Comparison of ENCODE assay signal across 23 cellular contexts in the genomic region with DNA sequence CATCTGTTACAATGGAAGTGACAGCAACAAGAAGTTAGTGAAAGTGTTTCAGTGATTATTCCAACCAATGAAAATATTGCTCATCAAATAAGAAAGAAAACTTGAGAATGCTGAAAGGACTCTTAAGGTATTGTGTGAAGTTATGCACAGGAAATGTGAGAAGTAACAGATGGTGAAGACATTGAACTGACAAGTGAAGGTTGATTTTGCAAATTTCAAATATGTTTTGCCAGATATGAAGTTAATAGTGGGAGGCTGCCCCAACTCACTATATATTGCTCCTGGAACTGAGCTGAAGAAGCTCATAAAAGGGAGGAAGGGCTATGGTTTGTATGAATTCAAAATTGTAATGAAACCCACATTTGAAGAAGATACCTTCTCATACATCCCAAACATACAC.
DNase-seq lines count a peak whose midpoint lies in the region; ATAC-seq and TF ChIP-seq lines count a peak whose summit lies in the region.
"Had no signal": no experiment of that assay in that cellular context is flagged by ENCODE, and none has a peak within 500 bp of the region (broad histone marks: within the 10 kb centered on the region; RNA-seq: fewer than 3 reads in every experiment).

No MANE protein-coding gene starts in this region.

- peaks cover 46 to 54% of the 10 kb centered on the region in 2 experiments for H3K4me1 Mint-ChIP-seq in H9
- H3K4me1 Mint-ChIP-seq in type B pancreatic cell (ENCODE audit: unreplicated experiment) = peaks cover 22% of the 10 kb centered on the region

- no peak overlapping the region for H3K56ac ChIP-seq in H9 (ENCODE audit: insufficient read length, low read depth, low read length)

- H3K4me1 ChIP-seq in H9 (ENCODE audit: insufficient read depth, low read length) = peaks cover 14% of the 10 kb centered on the region
- H3K4me1 ChIP-seq in body of pancreas = peaks cover 45% of the 10 kb centered on the region
- peaks cover 33% of the 10 kb centered on the region for H3K4me1 ChIP-seq in mesodermal cell (ENCODE audit: control insufficient read depth, insufficient read depth, low read length, poor library complexity, severe bottlenecking)

- no peak overlapping the region for H2BK120ac ChIP-seq in H9 (ENCODE audit: low read depth, low read length, poor library complexity, severe bottlenecking)

- intact Hi-C loops in body of pancreas (cut with DNase I) = no loop called here

- H3K4me2 ChIP-seq in H9 (ENCODE audit: insufficient read depth, insufficient read length, low read length) = no peak overlapping the region
- H3K4me2 ChIP-seq: SK-N-SH had no signal

- TF ChIP-seq POLR2A in body of pancreas (IDR thresholded peaks at IDR 0.05) = no peak

- no peak overlapping the region for H4K8ac ChIP-seq in H9 (replicated peaks; ENCODE audit: insufficient read length, low read depth, low read length)

- H2BK12ac ChIP-seq in H9 (ENCODE audit: insufficient read length, low read depth, low read length) = no peak overlapping the region

- H2BK5ac ChIP-seq in H9 (ENCODE audit: insufficient read length, low read length) = no peak overlapping the region

- H3K27me3 ChIP-seq in H9 (ENCODE audit: insufficient read depth, low read length) (no peaks in the 10 kb centered on the region), body of pancreas (no peaks in the 10 kb centered on the region)
- H3K27me3 ChIP-seq: MG63 had no signal

- no peak overlapping the region for H3K9ac ChIP-seq in H9 (ENCODE audit: extremely low read depth, insufficient read length, low read length)
- H3K9ac ChIP-seq: GM23248, SK-N-SH had no signal

- no peaks in the 10 kb centered on the region for H3K23me2 ChIP-seq in H9 (ENCODE audit: insufficient read length, low read depth, low read length, poor library complexity, severe bottlenecking)

- peaks cover 0 to 7% (median 6%) of the 10 kb centered on the region in 3 experiments; a peak in 4 of 7 replicates for H3K36me3 Mint-ChIP-seq in H9 (ENCODE audit: insufficient read depth in 1 of 3, low read depth in 3 of 3)
- H3K36me3 Mint-ChIP-seq in type B pancreatic cell = peaks cover 4% of the 10 kb centered on the region
- H3K36me3 Mint-ChIP-seq: CD4-positive, CD25-positive, alpha-beta regulatory T cell; T-cell had no signal

- H2AK5ac ChIP-seq in H9 (ENCODE audit: insufficient read length, low read length) = no peak overlapping the region

- H3T11ph ChIP-seq in H9 (ENCODE audit: low read length) = no peak overlapping the region

- TF ChIP-seq CTCF in H9 (conservative IDR thresholded peaks at IDR 0.05) (no peak), body of pancreas (IDR thresholded peaks at IDR 0.05) (no peak), type B pancreatic cell (conservative IDR thresholded peaks at IDR 0.05) (no peak)

- H3K14ac ChIP-seq in H9 (ENCODE audit: insufficient read depth, low read length) = no peak overlapping the region

- H3K9me3 Mint-ChIP-seq in H9 (no peaks in the 10 kb centered on the region; a peak in 1 of 5 replicates), type B pancreatic cell (peaks cover 4% of the 10 kb centered on the region)
- H3K9me3 Mint-ChIP-seq: T-cell had no signal

- H3K27me3 Mint-ChIP-seq in H9 (ENCODE audit: low read depth) (no peaks in the 10 kb centered on the region), type B pancreatic cell (no peaks in the 10 kb centered on the region)
- H3K27me3 Mint-ChIP-seq: CD4-positive, CD25-positive, alpha-beta regulatory T cell; T-cell had no signal

- H3K36me3 ChIP-seq in body of pancreas (replicated peaks in 1 of 2; ENCODE audit: insufficient read depth in 1 of 2, low read depth in 2 of 2) (no peaks in the 10 kb centered on the region), mesodermal cell (ENCODE audit: control insufficient read depth, insufficient read depth, low read length) (no peaks in the 10 kb centered on the region)
- H3K36me3 ChIP-seq: MG63 had no signal

- H3K23ac ChIP-seq in H9 (ENCODE audit: insufficient read length, low read depth, low read length) = no peak overlapping the region

- H4K5ac ChIP-seq in H9 (ENCODE audit: insufficient read length, low read depth, low read length) = no peak overlapping the region

- no peak overlapping the region for H2AFZ ChIP-seq in H9 (ENCODE audit: low read length)
- H2AFZ ChIP-seq: GM23248 had no signal

- no peak overlapping the region for H4K91ac ChIP-seq in H9 (ENCODE audit: insufficient read length, low read depth, low read length)

- H3K27ac ChIP-seq in H9 (ENCODE audit: insufficient read length, low read depth, low read length) (peak overlapping the region; percentile 26), body of pancreas (peak overlapping the region in 3 of 4 donors; percentile 29 to 57 (median 39)), mesodermal cell (ENCODE audit: low read depth, low read length, severe bottlenecking) (peak overlapping the region; percentile 74)
- H3K27ac ChIP-seq: GM23248 had no signal

- H3K79me1 ChIP-seq in H9 (ENCODE audit: insufficient read depth, low read depth, low read length, poor library complexity, severe bottlenecking) = peaks cover 5% of the 10 kb centered on the region

- no peak overlapping the region for H2BK15ac ChIP-seq in H9 (ENCODE audit: low read depth, low read length)

- H3K9me3 ChIP-seq in H9 (ENCODE audit: control insufficient read depth, low read depth, low read length) (no peaks in the 10 kb centered on the region), body of pancreas (no peaks in the 10 kb centered on the region), mesodermal cell (ENCODE audit: control insufficient read depth, low read length) (no peaks in the 10 kb centered on the region)
- H3K9me3 ChIP-seq: MG63, SK-N-SH had no signal

- ATAC-seq in body of pancreas = peak; percentile 33
- ATAC-seq in HG03469 (IDR thresholded peaks at IDR 0.05; ENCODE audit: unreplicated experiment) = no peak
- ATAC-seq in HG02759 (IDR thresholded peaks at IDR 0.05; ENCODE audit: unreplicated experiment) = no peak
- ATAC-seq: T-cell had no signal

- H3K18ac ChIP-seq in H9 (ENCODE audit: insufficient read length, low read depth, low read length) = no peak overlapping the region

- peaks cover 22% of the 10 kb centered on the region; the same call in 1 of the 2 replicates for H3K79me2 ChIP-seq in H9 (ENCODE audit: insufficient read depth, low read length)

- H3K27ac Mint-ChIP-seq in H9 (no peak overlapping the region; a peak in 1 of 7 replicates), type B pancreatic cell (peak overlapping the region; percentile 77)
- H3K27ac Mint-ChIP-seq: CD4-positive, CD25-positive, alpha-beta regulatory T cell; T-cell had no signal

- DNase-seq in H9 = no peak
- no peak for DNase-seq in body of pancreas
- no peak for DNase-seq in type B pancreatic cell (ENCODE audit: extremely low spot score, unreplicated experiment)
- DNase-seq in GOT3 (lab: John Stamatoyannopoulos, UW) = no peak
- no peak for DNase-seq in NCI-H748 (lab: John Stamatoyannopoulos, UW; ENCODE audit: unreplicated experiment)
- DNase-seq: CD4-positive, CD25-positive, alpha-beta regulatory T cell; COR-L47; DMS153; GDM1; GM23248; MG63; NCI-H1092 treated with DMSO at 0.1 percent for 48 hours; NCI-H146; NCI-H2029 treated with DMSO at 0.1 percent for 48 hours; NCI-H2171; NCI-H446 treated with DMSO at 0.1 percent for 48 hours; NCI-H69; SHP77 treated with DMSO at 0.1 percent for 48 hours; SK-N-SH; T-cell had no signal

- no peak overlapping the region for H3K4me3 Mint-ChIP-seq in H9
- no peak overlapping the region for H3K4me3 Mint-ChIP-seq in type B pancreatic cell
- H3K4me3 Mint-ChIP-seq: CD4-positive, CD25-positive, alpha-beta regulatory T cell; T-cell had no signal

- no peak overlapping the region for H3K4ac ChIP-seq in H9 (ENCODE audit: low read depth, low read length)

- no peaks in the 10 kb centered on the region for H4K20me1 ChIP-seq in H9 (ENCODE audit: control insufficient read depth, insufficient read depth, insufficient read length)

- H3K4me3 ChIP-seq in body of pancreas (no peak overlapping the region), mesodermal cell (ENCODE audit: extremely low read depth, insufficient read depth, low read length, poor library complexity, severe bottlenecking) (no peak overlapping the region)
- H3K4me3 ChIP-seq: GM23248, MG63 had no signal

- no peak overlapping the region for H2BK20ac ChIP-seq in H9 (ENCODE audit: low read depth, low read length, poor library complexity, severe bottlenecking)
